In genomic region chr1:165062346-165062745, GRCh38 we compare ENCODE assay signal across 23 cellular contexts.
"Had no signal": no experiment of that assay in that cellular context is flagged by ENCODE, and none has a peak within 500 bp of the region (broad histone marks: within the 10 kb centered on the region; RNA-seq: fewer than 3 reads in every experiment).

No MANE protein-coding gene starts in this region.

- H3K4me1 Mint-ChIP-seq: memory B cell; natural killer cell; neural crest cell; stimulated activated effector memory CD8-positive, alpha-beta T cell treated with anti-CD3 and anti-CD28 coated beads, Interleukin-12 subunit alpha, Interleukin-12 subunit beta, amount 100 ng/mL, for 72 hours had no signal

- H3K4me3 ChIP-seq: colonic mucosa, esophagus squamous epithelium, lung, pancreas, right atrium auricular region, stomach, testis, tibial artery had no signal

- DNase-seq: colonic mucosa; effector CD8-positive, alpha-beta T cell; esophagus squamous epithelium; foreskin melanocyte; hypothalamus; natural killer cell; pancreas; stimulated activated CD4-positive, alpha-beta T cell treated with anti-CD3 and anti-CD28 coated beads, Interleukin-2, amount 100 ng/mL, for 24 hours; stimulated activated CD4-positive, alpha-beta T cell treated with anti-CD3 and anti-CD28 coated beads, Interleukin-4, amount 100 ng/mL, for 24 hours; stimulated activated naive CD4-positive, alpha-beta T cell treated with Interleukin-2 at 50 U/mL for 16 hours; stomach; substantia nigra; testis; tibial artery had no signal

- H3K36me3 Mint-ChIP-seq: memory B cell; natural killer cell; stimulated activated effector memory CD8-positive, alpha-beta T cell treated with anti-CD3 and anti-CD28 coated beads, Interleukin-12 subunit alpha, Interleukin-12 subunit beta, amount 100 ng/mL, for 72 hours; type B pancreatic cell had no signal

- H3K27ac Mint-ChIP-seq: dendritic cell treated with granulocyte-macrophage colony-stimulating factor and Interleukin-4, amounts not matched to agents 40 ng/mL and 50 ng/mL, for 4 days; memory B cell; natural killer cell; stimulated activated effector memory CD8-positive, alpha-beta T cell treated with anti-CD3 and anti-CD28 coated beads, Interleukin-12 subunit alpha, Interleukin-12 subunit beta, amount 100 ng/mL, for 72 hours; type B pancreatic cell had no signal

- ATAC-seq: natural killer cell; pancreas; sciatic nerve; stimulated activated effector memory CD8-positive, alpha-beta T cell treated with anti-CD3 and anti-CD28 coated beads, Interleukin-12 subunit alpha, Interleukin-12 subunit beta, amount 100 ng/mL, for 72 hours had no signal

- H3K4me3 Mint-ChIP-seq: dendritic cell treated with granulocyte-macrophage colony-stimulating factor and Interleukin-4, amounts not matched to agents 40 ng/mL and 50 ng/mL, for 4 days; memory B cell; natural killer cell; neural crest cell; stimulated activated effector memory CD8-positive, alpha-beta T cell treated with anti-CD3 and anti-CD28 coated beads, Interleukin-12 subunit alpha, Interleukin-12 subunit beta, amount 100 ng/mL, for 72 hours; type B pancreatic cell had no signal

- H3K27ac ChIP-seq: colonic mucosa, neutrophil, pancreas, right atrium auricular region, stomach, testis, tibial artery had no signal

- H3K27me3 ChIP-seq: colonic mucosa, esophagus squamous epithelium, neutrophil, pancreas, right atrium auricular region, stomach, testis, tibial artery had no signal

- H3K9me3 ChIP-seq: colonic mucosa, esophagus squamous epithelium, neutrophil, pancreas, right atrium auricular region, stomach, testis, tibial artery had no signal

- H3K4me1 ChIP-seq: colonic mucosa, pancreas, right atrium auricular region, testis, tibial artery had no signal

- H3K36me3 ChIP-seq: colonic mucosa, esophagus squamous epithelium, neutrophil, pancreas, right atrium auricular region, stomach, tibial artery had no signal

- H3K9me3 Mint-ChIP-seq: dendritic cell treated with granulocyte-macrophage colony-stimulating factor and Interleukin-4, amounts not matched to agents 40 ng/mL and 50 ng/mL, for 4 days; memory B cell; neural crest cell; type B pancreatic cell had no signal

- H3K27me3 Mint-ChIP-seq: dendritic cell treated with granulocyte-macrophage colony-stimulating factor and Interleukin-4, amounts not matched to agents 40 ng/mL and 50 ng/mL, for 4 days; type B pancreatic cell had no signal
